ENCODE assay signal across 10 cellular contexts in the genomic region with DNA sequence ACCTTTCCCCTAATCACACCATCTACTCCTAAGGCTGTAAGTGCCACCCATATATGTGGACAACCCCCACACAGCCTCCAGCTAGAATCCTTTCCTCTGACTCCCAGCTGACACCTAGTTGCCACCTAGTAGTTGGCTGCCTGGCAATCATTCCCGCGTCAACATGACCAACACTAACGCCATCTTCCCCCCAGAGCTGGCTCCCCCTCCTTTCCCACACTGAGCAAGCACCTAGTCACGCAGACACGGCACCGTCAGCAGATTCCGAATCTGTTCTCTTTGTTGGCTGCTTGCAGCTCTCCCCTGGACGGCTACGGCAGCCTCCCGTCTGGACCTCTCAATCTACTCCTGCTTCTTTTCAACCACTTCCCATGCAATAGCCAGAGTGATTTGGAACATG. TPM values are rescaled to one million over a fixed set of nuclear protein-coding genes. Genes with fewer than 3 reads are reported as not detected.
A peak's percentile ranks its signal among the peaks of the same experiment; 100 is the strongest.
DNase-seq lines count a peak whose midpoint lies in the region; ATAC-seq, FAIRE-seq and TF ChIP-seq lines count a peak whose summit lies in the region.
"Had no signal": no experiment of that assay in that cellular context is flagged by ENCODE, and none has a peak within 500 bp of the region (broad histone marks: within the 10 kb centered on the region; RNA-seq: fewer than 3 reads in every experiment).

No MANE protein-coding gene starts in this region.

- H3K4me3 Mint-ChIP-seq in activated T-cell treated with anti-CD3 and anti-CD28 coated beads, Interleukin-2, amount 50 U/mL, for 72 hours: no peak overlapping the region
- no peak overlapping the region for H3K4me3 Mint-ChIP-seq in activated CD4-positive, alpha-beta T cell treated with anti-CD3 and anti-CD28 coated beads, Interleukin-2, amount 10 ng/mL, durations not matched to agents 24 days and 14 days
- H3K4me3 Mint-ChIP-seq: activated CD4-positive, alpha-beta memory T cell treated with anti-CD3 and anti-CD28 coated beads, Interleukin-2, amount 10 ng/mL, durations not matched to agents 7 days and 5 days had no signal

- H3K4me1 Mint-ChIP-seq in activated T-cell treated with anti-CD3 and anti-CD28 coated beads, Interleukin-2, amount 50 U/mL, for 72 hours (ENCODE audit: low read depth): peaks cover 14% of the 10 kb centered on the region
- peaks cover 5% of the 10 kb centered on the region for H3K4me1 Mint-ChIP-seq in activated CD4-positive, alpha-beta T cell treated with anti-CD3 and anti-CD28 coated beads, Interleukin-2, amount 10 ng/mL, durations not matched to agents 24 days and 14 days

- no peak overlapping the region for H3K27ac Mint-ChIP-seq in activated T-cell treated with anti-CD3 and anti-CD28 coated beads, Interleukin-2, amount 50 U/mL, for 72 hours
- no peak overlapping the region for H3K27ac Mint-ChIP-seq in activated CD4-positive, alpha-beta T cell treated with anti-CD3 and anti-CD28 coated beads, Interleukin-2, amount 10 ng/mL, durations not matched to agents 24 days and 14 days
- H3K27ac Mint-ChIP-seq: activated CD4-positive, alpha-beta memory T cell treated with anti-CD3 and anti-CD28 coated beads, Interleukin-2, amount 10 ng/mL, durations not matched to agents 7 days and 5 days had no signal

- peak; percentile 85 for DNase-seq in AG20443 (ENCODE audit: low spot score)
- no peak for DNase-seq in HTR-8/SVneo (ENCODE audit: insufficient read length, low spot score)
- peak; percentile 69 for DNase-seq in astrocyte of the spinal cord (ENCODE audit: low read depth, low spot score)
- DNase-seq in kidney epithelial cell (ENCODE audit: low read depth): peak; percentile 63
- no peak for DNase-seq in activated T-cell treated with anti-CD3 and anti-CD28 coated beads, Interleukin-2, amount 50 U/mL, for 72 hours
- no peak for DNase-seq in activated CD4-positive, alpha-beta T cell treated with anti-CD3 and anti-CD28 coated beads, Interleukin-2, amount 10 ng/mL, durations not matched to agents 24 days and 14 days
- no peak for DNase-seq in stimulated activated naive CD8-positive, alpha-beta T cell treated with anti-CD3 and anti-CD28 coated beads, Interleukin-15, Interleukin-2, amounts not matched to agents 100 U/mL and 50 U/mL, for 24 hours
- DNase-seq in amygdala (lab: John Stamatoyannopoulos, UW): no peak
- DNase-seq: activated CD4-positive, alpha-beta memory T cell treated with anti-CD3 and anti-CD28 coated beads, Interleukin-2, amount 10 ng/mL, durations not matched to agents 7 days and 5 days had no signal

- intact Hi-C loops in activated CD4-positive, alpha-beta T cell treated with anti-CD3 and anti-CD28 coated beads, Interleukin-2, amount 10 ng/mL, durations not matched to agents 24 days and 14 days (cut with micrococcal nuclease): no loop called here

- peak; percentile 36 for FAIRE-seq in HTR-8/SVneo (lab: Jason Lieb, UNC)

- no peaks in the 10 kb centered on the region for H3K9me3 Mint-ChIP-seq in activated T-cell treated with anti-CD3 and anti-CD28 coated beads, Interleukin-2, amount 50 U/mL, for 72 hours
- H3K9me3 Mint-ChIP-seq in activated CD4-positive, alpha-beta T cell treated with anti-CD3 and anti-CD28 coated beads, Interleukin-2, amount 10 ng/mL, durations not matched to agents 24 days and 14 days: no peaks in the 10 kb centered on the region
- H3K9me3 Mint-ChIP-seq: activated CD4-positive, alpha-beta memory T cell treated with anti-CD3 and anti-CD28 coated beads, Interleukin-2, amount 10 ng/mL, durations not matched to agents 7 days and 5 days had no signal

- H3K4me3 ChIP-seq in astrocyte of the spinal cord (ENCODE audit: low read depth, low read length) (no peak overlapping the region), kidney epithelial cell (ENCODE audit: low read depth, low read length) (no peak overlapping the region)

- ATAC-seq in activated T-cell treated with anti-CD3 and anti-CD28 coated beads, Interleukin-2, amount 50 U/mL, for 72 hours (replicated peaks in 1 of 2): no peak
- ATAC-seq in stimulated activated naive CD8-positive, alpha-beta T cell treated with anti-CD3 and anti-CD28 coated beads, Interleukin-15, Interleukin-2, amounts not matched to agents 100 U/mL and 50 U/mL, for 24 hours: no peak
- ATAC-seq: Right ventricle myocardium inferior had no signal

- H3K36me3 ChIP-seq in kidney epithelial cell (ENCODE audit: control insufficient read depth, insufficient read depth, low read length): no peaks in the 10 kb centered on the region

- in situ Hi-C loops in astrocyte of the spinal cord (cut with HindIII; ENCODE audit: low sequenced_read_pairs): no loop called here

- TF ChIP-seq CTCF in astrocyte of the spinal cord (IDR thresholded peaks at IDR 0.05; ENCODE audit: low read depth, low read length) (no peak), kidney epithelial cell (IDR thresholded peaks at IDR 0.05; ENCODE audit: insufficient read depth, low read length, poor library complexity, severe bottlenecking) (no peak)

- peaks cover 0 to 4% of the 10 kb centered on the region in 2 donors for H3K36me3 Mint-ChIP-seq in activated T-cell treated with anti-CD3 and anti-CD28 coated beads, Interleukin-2, amount 50 U/mL, for 72 hours (ENCODE audit: insufficient read depth in 2 of 2)
- peaks cover 1% of the 10 kb centered on the region for H3K36me3 Mint-ChIP-seq in activated CD4-positive, alpha-beta T cell treated with anti-CD3 and anti-CD28 coated beads, Interleukin-2, amount 10 ng/mL, durations not matched to agents 24 days and 14 days (ENCODE audit: low read depth)

- H3K27me3 ChIP-seq in kidney epithelial cell (ENCODE audit: control insufficient read depth, insufficient read depth, low read length): no peaks in the 10 kb centered on the region

- H3K27me3 Mint-ChIP-seq in activated T-cell treated with anti-CD3 and anti-CD28 coated beads, Interleukin-2, amount 50 U/mL, for 72 hours (ENCODE audit: low read depth): peaks cover 34% of the 10 kb centered on the region
- peaks cover 18% of the 10 kb centered on the region for H3K27me3 Mint-ChIP-seq in activated CD4-positive, alpha-beta T cell treated with anti-CD3 and anti-CD28 coated beads, Interleukin-2, amount 10 ng/mL, durations not matched to agents 24 days and 14 days

RNA-seq across cellular contexts. Expression of a gene that starts 27.7 kb away (rescaled TPM):
- total RNA-seq in kidney epithelial cell: 12.5 and 16.1 TPM in 2 replicates
- 10 to 100 TPM; 35.2 to 36.3 TPM for total RNA-seq in activated T-cell treated with anti-CD3 and anti-CD28 coated beads, Interleukin-2, amount 50 U/mL, for 72 hours
- total RNA-seq in activated CD4-positive, alpha-beta T cell treated with anti-CD3 and anti-CD28 coated beads, Interleukin-2, amount 10 ng/mL, durations not matched to agents 24 days and 14 days: 32.5 and 35.3 TPM in 2 replicates

RNA-seq across cellular contexts. Expression of a gene that starts 27.9 kb away (rescaled TPM):
- total RNA-seq in kidney epithelial cell: 13.5 and 14.9 TPM in 2 replicates
- total RNA-seq in activated T-cell treated with anti-CD3 and anti-CD28 coated beads, Interleukin-2, amount 50 U/mL, for 72 hours: 10 to 100 TPM; 22.3 to 27.8 TPM
- total RNA-seq in activated CD4-positive, alpha-beta T cell treated with anti-CD3 and anti-CD28 coated beads, Interleukin-2, amount 10 ng/mL, durations not matched to agents 24 days and 14 days: 16.3 and 17.0 TPM in 2 replicates

RNA-seq across cellular contexts. Expression of a gene that starts 49.7 kb away (rescaled TPM):
- 14.1 and 17.0 TPM in 2 replicates for total RNA-seq in kidney epithelial cell
- total RNA-seq in activated T-cell treated with anti-CD3 and anti-CD28 coated beads, Interleukin-2, amount 50 U/mL, for 72 hours: 10 to 100 TPM; 12.9 to 15.4 TPM
- 14.7 and 18.6 TPM in 2 replicates for total RNA-seq in activated CD4-positive, alpha-beta T cell treated with anti-CD3 and anti-CD28 coated beads, Interleukin-2, amount 10 ng/mL, durations not matched to agents 24 days and 14 days

RNA-seq across cellular contexts. Expression of a gene that starts 50.1 kb away (rescaled TPM):
- 26.1 and 26.2 TPM in 2 replicates for total RNA-seq in kidney epithelial cell
- total RNA-seq in activated T-cell treated with anti-CD3 and anti-CD28 coated beads, Interleukin-2, amount 50 U/mL, for 72 hours: 10 to 100 TPM; 21.1 to 27.5 TPM
- total RNA-seq in activated CD4-positive, alpha-beta T cell treated with anti-CD3 and anti-CD28 coated beads, Interleukin-2, amount 10 ng/mL, durations not matched to agents 24 days and 14 days: 16.2 and 17.1 TPM in 2 replicates

Comparison
In these comparisons a context has a peak if more than half of its experiments do, and no peak if none do; other contexts are left out.
1. DNase-seq: peak in AG20443 (single experiment), astrocyte of the spinal cord (single experiment) and kidney epithelial cell (single experiment); none in HTR-8/SVneo (single experiment), activated T-cell treated with anti-CD3 and anti-CD28 coated beads, Interleukin-2, amount 50 U/mL, for 72 hours (0 of 2), activated CD4-positive, alpha-beta T cell treated with anti-CD3 and anti-CD28 coated beads, Interleukin-2, amount 10 ng/mL, durations not matched to agents 24 days and 14 days (single experiment), stimulated activated naive CD8-positive, alpha-beta T cell treated with anti-CD3 and anti-CD28 coated beads, Interleukin-15, Interleukin-2, amounts not matched to agents 100 U/mL and 50 U/mL, for 24 hours (single experiment) and amygdala (0 of 56).